7 cellular contexts compared by ENCODE assay signal in genomic region chr6:118895241-118895561, GRCh38. TPM values are rescaled to one million over a fixed set of nuclear protein-coding genes. Genes with fewer than 3 reads are reported as not detected.
DNase-seq lines count a peak whose midpoint lies in the region; ATAC-seq and TF ChIP-seq lines count a peak whose summit lies in the region.

No MANE protein-coding gene starts in this region.

- H3F3A ChIP-seq in SU-DHL-6 (ENCODE audit: insufficient read depth): peaks cover 37% of the 10 kb centered on the region; the same call in 1 of the 2 replicates

- RAD21 ChIA-PET in HCT116 (lab: Charles Lee; ENCODE audit: low non-redundant PET in 1 of 2, low total read pairs in 2 of 2, uncharacterized antibody in 2 of 2, unreplicated experiment in 2 of 2): no interaction called here

- DNase-seq in HCT116 (ENCODE audit: low read depth, low spot score): no peak
- DNase-seq in foreskin keratinocyte: peak in 1 of 2 donors; percentile 22
- no peak for DNase-seq in NCI-H1436 treated with DMSO at 0.1 percent for 48 hours (lab: John Stamatoyannopoulos, UW)
- DNase-seq in globus pallidus (ENCODE audit: low spot score): no peak

- H3K4me3 ChIP-seq in HCT116 (replicated peaks in 1 of 2; ENCODE audit: low read depth in 1 of 2, low read length in 2 of 2) (peak overlapping the region; percentile 56 to 93), SU-DHL-6 (ENCODE audit: insufficient read depth, low read length, poor library complexity, severe bottlenecking) (peak overlapping the region; percentile 87), skin epidermis (peak overlapping the region; percentile 67 to 92 (median 89))

- peaks cover 3 to 4% of the 10 kb centered on the region in 2 experiments; a peak in 1 of 4 replicates for H3K36me3 ChIP-seq in HCT116 (ENCODE audit: control insufficient read depth in 1 of 2, insufficient read depth in 2 of 2, low read length in 2 of 2)
- H3K36me3 ChIP-seq in SU-DHL-6 (ENCODE audit: low read length): peaks cover 7% of the 10 kb centered on the region; the same call in 1 of the 2 replicates

- TF ChIP-seq CTCF in HCT116 (IDR thresholded peaks at IDR 0.05 in 2 of 3, conservative IDR thresholded peaks at IDR 0.05 in 1 of 3; ENCODE audit: borderline replicate concordance in 1 of 3, insufficient read depth in 1 of 3, low read depth in 2 of 3, low read length in 2 of 3) (no peak), SU-DHL-6 (IDR thresholded peaks at IDR 0.05; ENCODE audit: insufficient read depth, low read length, poor library complexity, severe bottlenecking) (no peak), foreskin keratinocyte (conservative IDR thresholded peaks at IDR 0.05) (no peak)

- no TSS peak for BruUV-seq in HCT116 (replicated peaks; lab: Mats Ljungman, UMichigan)

- H3K4me1 ChIP-seq in HCT116 (ENCODE audit: control insufficient read depth in 1 of 2, insufficient read depth in 2 of 2, low read length in 2 of 2) (peaks cover 12 to 21% of the 10 kb centered on the region in 2 experiments), foreskin keratinocyte (no peaks in the 10 kb centered on the region)

- no peaks in the 10 kb centered on the region for H4K20me1 ChIP-seq in HCT116 (ENCODE audit: insufficient read depth)
- 0 out of 2 replicates have a peak, but pooled peaks cover 3% of the 10 kb centered on the region for H4K20me1 ChIP-seq in SU-DHL-6 (ENCODE audit: low read depth, low read length)

- H3K27ac ChIP-seq in HCT116 (ENCODE audit: low read depth, low read length) (peak overlapping the region; percentile 85), SU-DHL-6 (ENCODE audit: low read depth, low read length) (peak overlapping the region; percentile 93), foreskin keratinocyte (peak overlapping the region; percentile 79), skin epidermis (peak overlapping the region; percentile 67 to 99 (median 96))

- POLR2A ChIA-PET in HCT116 (lab: Charles Lee): no interaction called here

- CTCF ChIA-PET in HCT116 (lab: Charles Lee): interaction anchor here (2.2 kb wide), 1 partner anchor 215 kb away, joined by 9 read pairs; no protein-coding TSS in a partner anchor

- peaks cover 70% of the 10 kb centered on the region for H3K79me2 ChIP-seq in HCT116 (ENCODE audit: insufficient read depth, low read length)
- peaks cover 79% of the 10 kb centered on the region for H3K79me2 ChIP-seq in SU-DHL-6 (ENCODE audit: insufficient read depth, low read length)

- TF ChIP-seq POLR2A in HCT116 (IDR thresholded peaks at IDR 0.05; ENCODE audit: borderline replicate concordance, extremely low read depth, insufficient read depth, insufficient read length): no peak

- no peak overlapping the region for H2AFZ ChIP-seq in HCT116 (ENCODE audit: low read depth, low read length, poor library complexity, severe bottlenecking)
- H2AFZ ChIP-seq in SU-DHL-6 (ENCODE audit: low read depth, low read length, severe bottlenecking): no peak overlapping the region

- ATAC-seq in HCT116 (no peak), foreskin keratinocyte (no peak), HG03280 (IDR thresholded peaks at IDR 0.05; ENCODE audit: unreplicated experiment) (no peak)

- H3K9me2 ChIP-seq in HCT116 (ENCODE audit: insufficient read depth) (no peaks in the 10 kb centered on the region), SU-DHL-6 (replicated peaks; ENCODE audit: insufficient read depth, low read length) (no peaks in the 10 kb centered on the region)

- H3K9me3 ChIP-seq in HCT116 (ENCODE audit: control insufficient read depth in 1 of 2, insufficient read depth in 1 of 2, low read depth in 1 of 2, low read length in 2 of 2) (no peaks in the 10 kb centered on the region), SU-DHL-6 (ENCODE audit: insufficient read depth, low read length) (no peaks in the 10 kb centered on the region)

- H3K27me3 ChIP-seq in HCT116 (ENCODE audit: insufficient read depth, low read length) (no peaks in the 10 kb centered on the region), SU-DHL-6 (ENCODE audit: low read length) (no peaks in the 10 kb centered on the region), foreskin keratinocyte (no peaks in the 10 kb centered on the region)

- H3K9ac ChIP-seq in HCT116 (ENCODE audit: low read length) (peak overlapping the region; percentile 87), SU-DHL-6 (ENCODE audit: low read length) (peak overlapping the region; percentile 94)

- no peak for TF ChIP-seq RAD21 in HCT116 (IDR thresholded peaks at IDR 0.05; ENCODE audit: low read depth)

- H3K4me2 ChIP-seq in HCT116 (ENCODE audit: low read length) (peak overlapping the region; percentile 76), SU-DHL-6 (ENCODE audit: low read depth, low read length, poor library complexity, severe bottlenecking) (peak overlapping the region; percentile 96)

- intact Hi-C loops in HCT116 (cut with micrococcal nuclease): loop anchor here (2.0 to 10.0 kb wide), 3 partner anchors 40 to 330 kb away; partner anchors contain the start of genes CEP85L and MCM9

TF ChIP-seq in HCT116, 20 proteins besides CTCF, POLR2A, EP300 and RAD21:
- TF ChIP-seq CEBPB (IDR thresholded peaks at IDR 0.05; ENCODE audit: low read depth) (no peak), POLR2AphosphoS5 (IDR thresholded peaks at IDR 0.05; ENCODE audit: low read depth, low read length) (no peak), YY1 (IDR thresholded peaks at IDR 0.05; ENCODE audit: extremely low read depth, insufficient replicate concordance, low read depth, low read length) (no peak), ATF3 (IDR thresholded peaks at IDR 0.05) (no peak), FOSL1 (IDR thresholded peaks at IDR 0.05; ENCODE audit: low read depth) (no peak), JUND (IDR thresholded peaks at IDR 0.05) (no peak), SP1 (IDR thresholded peaks at IDR 0.05; ENCODE audit: low read depth) (no peak)

RNA-seq across cellular contexts. Expression of gene ASF1A, which starts 1.2 kb away (rescaled TPM):
- total RNA-seq in HCT116 (2021; ENCODE audit: unreplicated experiment) (23.3 TPM), foreskin keratinocyte (18.3 and 20.8 TPM in 2 replicates)
- polyA plus RNA-seq in HCT116 (2012): 6.2 and 9.7 TPM in 2 replicates
- polyA plus RNA-seq in foreskin keratinocyte: 13.0 and 14.7 TPM in 2 replicates

RNA-seq across cellular contexts. Expression of gene MCM9, which starts 39.8 kb away (rescaled TPM):
- 13.6 TPM for total RNA-seq in HCT116 (2021; ENCODE audit: unreplicated experiment)
- polyA plus RNA-seq in HCT116 (2012): 6.5 TPM in 2 replicates
- 8.8 and 9.9 TPM in 2 replicates for total RNA-seq in foreskin keratinocyte
- polyA plus RNA-seq in foreskin keratinocyte: 1.7 and 2.0 TPM in 2 replicates
